ENCODE assay signal across 17 cellular contexts in genomic region chr14:20798932-20799331, GRCh38. TPM values are rescaled to one million over a fixed set of nuclear protein-coding genes. Genes with fewer than 3 reads are reported as not detected.
DNase-seq lines count a peak whose midpoint lies in the region; ATAC-seq and TF ChIP-seq lines count a peak whose summit lies in the region.
"Had no signal": no experiment of that assay in that cellular context is flagged by ENCODE, and none has a peak within 500 bp of the region (broad histone marks: within the 10 kb centered on the region; RNA-seq: fewer than 3 reads in every experiment).

No MANE protein-coding gene starts in this region.

- intact Hi-C loops in gastrocnemius medialis (cut with DNase I; ENCODE audit: low total_unique reads): no loop called here

- H3K36me3 ChIP-seq in BLaER1 treated with 17β-estradiol and CSF1 and Interleukin-3, amounts not matched to agents 10 nM and 100 nM: peaks cover 0 to 10% (median 0%) of the 10 kb centered on the region in 11 experiments; a peak in 2 of 22 replicates
- no peaks in the 10 kb centered on the region for H3K36me3 ChIP-seq in gastrocnemius medialis
- H3K36me3 ChIP-seq: WERI-Rb-1 had no signal

- in situ Hi-C loops in gastrocnemius medialis (cut with MboI; ENCODE audit: low sequenced_read_pairs in 4 of 4): no loop called here

- H3K9ac ChIP-seq in BLaER1 treated with 17β-estradiol and CSF1 and Interleukin-3, amounts not matched to agents 10 nM and 100 nM: peak overlapping the region in 4 of 11 experiments; percentile 68 to 78 (median 72); a peak in 4 of 22 replicates

- no peaks in the 10 kb centered on the region for H3K9me3 ChIP-seq in BLaER1 treated with 17β-estradiol and CSF1 and Interleukin-3, amounts not matched to agents 10 nM and 100 nM (replicated peaks in 1 of 11)
- no peaks in the 10 kb centered on the region for H3K9me3 ChIP-seq in gastrocnemius medialis

- H3K4me2 ChIP-seq in BLaER1 treated with 17β-estradiol and CSF1 and Interleukin-3, amounts not matched to agents 10 nM and 100 nM: peak overlapping the region in 6 of 11 experiments; percentile 68 to 91 (median 83); a peak in 11 of 22 replicates

- no peak for ATAC-seq in gastrocnemius medialis
- ATAC-seq in HG03108 (IDR thresholded peaks at IDR 0.05; ENCODE audit: unreplicated experiment): no peak
- ATAC-seq: activated CD8-positive, alpha-beta T cell treated with anti-CD3 and anti-CD28 coated beads for 36 hours had no signal

- no peak for TF ChIP-seq POLR2A in gastrocnemius medialis (IDR thresholded peaks at IDR 0.05)

- no peaks in the 10 kb centered on the region for H3K27me3 ChIP-seq in BLaER1 treated with 17β-estradiol and CSF1 and Interleukin-3, amounts not matched to agents 10 nM and 100 nM
- H3K27me3 ChIP-seq in layer of hippocampus (ENCODE audit: control insufficient read depth, insufficient read depth, low read length) (no peaks in the 10 kb centered on the region), gastrocnemius medialis (no peaks in the 10 kb centered on the region)

- no peak for DNase-seq in gastrocnemius medialis
- DNase-seq in T1000 (lab: John Stamatoyannopoulos, UW): no peak
- DNase-seq in NCI-H2107 treated with DMSO at 0.1 percent for 48 hours (lab: John Stamatoyannopoulos, UW; ENCODE audit: unreplicated experiment): no peak
- DNase-seq in NCI-H524 treated with DMSO at 0.1 percent for 48 hours (lab: John Stamatoyannopoulos, UW): no peak
- DNase-seq: activated CD8-positive, alpha-beta T cell treated with anti-CD3 and anti-CD28 coated beads for 36 hours; KBM-7; mesenchymal stem cell; NCI-H1105; NCI-H2171 treated with DMSO at 0.1 percent for 48 hours; small intestine; WERI-Rb-1 had no signal

- peaks cover 11 to 95% (median 35%) of the 10 kb centered on the region in 10 experiments; a peak in 19 of 20 replicates for H3K4me1 ChIP-seq in BLaER1 treated with 17β-estradiol and CSF1 and Interleukin-3, amounts not matched to agents 10 nM and 100 nM
- peaks cover 0 to 6% of the 10 kb centered on the region in 2 donors for H3K4me1 ChIP-seq in gastrocnemius medialis

- peak overlapping the region in 5 of 11 experiments; percentile 81 to 92 (median 89); a peak in 9 of 22 replicates for H3K27ac ChIP-seq in BLaER1 treated with 17β-estradiol and CSF1 and Interleukin-3, amounts not matched to agents 10 nM and 100 nM
- H3K27ac ChIP-seq in angular gyrus (ENCODE audit: low read depth, low read length) (peak overlapping the region; percentile 71), layer of hippocampus (ENCODE audit: low read depth, low read length) (peak overlapping the region; percentile 92), gastrocnemius medialis (peak overlapping the region; percentile 33 to 78 (median 61))
- H3K27ac ChIP-seq: WERI-Rb-1 had no signal

- TF ChIP-seq CTCF in gastrocnemius medialis (IDR thresholded peaks at IDR 0.05 in 4 of 5, conservative IDR thresholded peaks at IDR 0.05 in 1 of 5): no peak

- no peaks in the 10 kb centered on the region for H4K20me1 ChIP-seq in BLaER1 treated with 17β-estradiol and CSF1 and Interleukin-3, amounts not matched to agents 10 nM and 100 nM

- H3K4me3 ChIP-seq in BLaER1 treated with 17β-estradiol and CSF1 and Interleukin-3, amounts not matched to agents 10 nM and 100 nM: peak overlapping the region in 3 of 10 experiments; percentile 50 to 60 (median 53); a peak in 5 of 20 replicates
- peak overlapping the region in 2 of 4 donors; percentile 46 to 55 for H3K4me3 ChIP-seq in gastrocnemius medialis

RNA-seq across cellular contexts. Expression of gene RNASE1, which starts 3.7 kb away (rescaled TPM):
- 100 to 1,000 TPM; 157 to 198 (median 190) TPM for total RNA-seq in gastrocnemius medialis
- total RNA-seq: activated CD8-positive, alpha-beta T cell treated with anti-CD3 and anti-CD28 coated beads for 36 hours; osteocyte had no signal

RNA-seq across cellular contexts. Expression of gene RNASE6, which starts 17.9 kb away (rescaled TPM):
- total RNA-seq in gastrocnemius medialis: 1 to 10 TPM in 3 of 4 donors, under 1 TPM in 1; 0.61 to 5.9 (median 4.8) TPM
- total RNA-seq: chondrocyte, osteocyte had no signal

RNA-seq across cellular contexts. Expression of gene EDDM3B, which starts 30.7 kb away (rescaled TPM):
- not detected for total RNA-seq in gastrocnemius medialis
- total RNA-seq: activated CD8-positive, alpha-beta T cell treated with anti-CD3 and anti-CD28 coated beads for 36 hours; chondrocyte; osteocyte had no signal

RNA-seq across cellular contexts. Expression of gene EDDM3A, which starts 53.2 kb away (rescaled TPM):
- total RNA-seq in gastrocnemius medialis: not detected
- total RNA-seq: activated CD8-positive, alpha-beta T cell treated with anti-CD3 and anti-CD28 coated beads for 36 hours; chondrocyte; osteocyte had no signal
